20 cellular contexts compared by ENCODE assay signal in the genomic region with DNA sequence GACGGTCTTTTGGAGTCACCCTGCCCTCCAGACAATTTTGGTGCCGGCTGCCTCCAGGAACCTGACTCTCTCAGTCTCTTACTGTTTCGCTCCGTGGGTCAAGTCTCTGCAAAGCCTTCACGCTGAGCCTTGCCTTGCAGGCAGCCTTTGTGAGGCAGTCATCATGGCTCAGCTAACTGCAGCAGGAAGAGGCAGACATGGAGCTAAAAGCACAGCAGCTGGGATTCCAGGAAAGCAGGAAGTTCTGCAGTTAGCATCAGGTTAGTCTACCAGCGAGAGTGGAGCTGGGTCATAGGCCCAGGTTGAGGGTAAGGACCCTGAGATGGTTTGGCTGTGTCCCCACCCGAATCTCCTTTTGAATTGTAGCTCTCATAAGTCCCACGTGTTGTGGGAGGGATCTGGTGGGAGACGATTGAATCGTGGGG.
A peak's percentile ranks its signal among the peaks of the same experiment; 100 is the strongest.
DNase-seq lines count a peak whose midpoint lies in the region; ATAC-seq, FAIRE-seq and TF ChIP-seq lines count a peak whose summit lies in the region.
"Had no signal": no experiment of that assay in that cellular context is flagged by ENCODE, and none has a peak within 500 bp of the region (broad histone marks: within the 10 kb centered on the region; RNA-seq: fewer than 3 reads in every experiment).

No MANE protein-coding gene starts in this region.

- no peak for FAIRE-seq in bronchial epithelial cell (lab: Jason Lieb, UNC)
- peak; percentile 49 for FAIRE-seq in keratinocyte (lab: Jason Lieb, UNC)

- no peak for DNase-seq in activated naive CD8-positive, alpha-beta T cell treated with anti-CD3 and anti-CD28 coated beads, Interleukin-2, amount 10 ng/mL, durations not matched to agents 7 days and 5 days
- DNase-seq in activated naive CD8-positive, alpha-beta T cell treated with anti-CD3 and anti-CD28 coated beads, Interleukin-2, amount 50 U/mL, for 24 hours: no peak
- DNase-seq in bronchial epithelial cell (ENCODE audit: low read depth) (peak; percentile 60), keratinocyte (ENCODE audit: low read depth, low spot score) (no peak), superior temporal gyrus (ENCODE audit: extremely low spot score) (peak; percentile 47), DMS153 treated with DMSO at 0.1 percent for 48 hours (lab: John Stamatoyannopoulos, UW; ENCODE audit: unreplicated experiment) (no peak), GM19240 (ENCODE audit: insufficient read length, low spot score) (no peak)
- DNase-seq: activated T-cell treated with anti-CD3 and anti-CD28 coated beads, Interleukin-2, amount 50 U/mL, for 72 hours; GDM1; Kasumi-1; NCI-H1105 treated with DMSO at 0.1 percent for 48 hours; sigmoid colon had no signal

- peak overlapping the region; percentile 96 for H2AFZ ChIP-seq in keratinocyte (ENCODE audit: control insufficient read depth, low read length)

- H3K27ac ChIP-seq in keratinocyte (ENCODE audit: control insufficient read depth, insufficient read depth, low read length): no peak overlapping the region
- H3K27ac ChIP-seq: C4-2B, esophagus muscularis mucosa, sigmoid colon, SJCRH30 had no signal

- H3K9ac ChIP-seq in keratinocyte (ENCODE audit: control insufficient read depth, extremely low read depth, insufficient read depth, low read length): no peak overlapping the region

- POLR2A ChIA-PET in activated naive CD8-positive, alpha-beta T cell treated with anti-CD3 and anti-CD28 coated beads, Interleukin-2, amount 10 ng/mL, durations not matched to agents 7 days and 5 days (lab: Charles Lee): no interaction called here

- H3K9me3 Mint-ChIP-seq in activated naive CD8-positive, alpha-beta T cell treated with anti-CD3 and anti-CD28 coated beads, Interleukin-2, amount 10 ng/mL, durations not matched to agents 7 days and 5 days: peaks cover 8% of the 10 kb centered on the region
- H3K9me3 Mint-ChIP-seq in activated naive CD8-positive, alpha-beta T cell treated with anti-CD3 and anti-CD28 coated beads, Interleukin-2, amount 50 U/mL, for 24 hours: peaks cover 16% of the 10 kb centered on the region
- H3K9me3 Mint-ChIP-seq: type B pancreatic cell had no signal

- H3K4me1 ChIP-seq in keratinocyte (ENCODE audit: control insufficient read depth, extremely low read depth, insufficient read depth, low read length): peaks cover 6% of the 10 kb centered on the region
- H3K4me1 ChIP-seq: sigmoid colon, SJCRH30 had no signal

- H3K9me1 ChIP-seq in keratinocyte (ENCODE audit: control insufficient read depth, extremely low read depth, insufficient read depth, low read length): no peaks in the 10 kb centered on the region

- H3K79me2 ChIP-seq in keratinocyte (ENCODE audit: control insufficient read depth, insufficient read depth, low read length): no peaks in the 10 kb centered on the region

- H4K20me1 ChIP-seq in keratinocyte (ENCODE audit: control insufficient read depth, extremely low read depth, insufficient read depth, low read length): no peaks in the 10 kb centered on the region

- H3K4me2 ChIP-seq in keratinocyte (ENCODE audit: control insufficient read depth, extremely low read depth, insufficient read depth, low read depth, low read length): peak overlapping the region; percentile 57

- H3K27me3 Mint-ChIP-seq in activated naive CD8-positive, alpha-beta T cell treated with anti-CD3 and anti-CD28 coated beads, Interleukin-2, amount 10 ng/mL, durations not matched to agents 7 days and 5 days: peaks cover 4% of the 10 kb centered on the region
- peaks cover 2% of the 10 kb centered on the region for H3K27me3 Mint-ChIP-seq in activated naive CD8-positive, alpha-beta T cell treated with anti-CD3 and anti-CD28 coated beads, Interleukin-2, amount 50 U/mL, for 24 hours
- H3K27me3 Mint-ChIP-seq: activated naive CD8-positive, alpha-beta T cell; stimulated activated naive CD8-positive, alpha-beta T cell treated with anti-CD3 and anti-CD28 coated beads, Interleukin-15, Interleukin-2, amounts not matched to agents 100 ng/mL and 50 ng/mL, for 24 hours; type B pancreatic cell had no signal

- H3K27me3 ChIP-seq in bronchial epithelial cell (ENCODE audit: control insufficient read depth, insufficient read depth, low read length) (no peaks in the 10 kb centered on the region), keratinocyte (ENCODE audit: control insufficient read depth, extremely low read depth, insufficient read depth, low read length) (no peaks in the 10 kb centered on the region)
- H3K27me3 ChIP-seq: esophagus muscularis mucosa, sigmoid colon, SJCRH30 had no signal

- peak overlapping the region; percentile 64 for H3K27ac Mint-ChIP-seq in activated naive CD8-positive, alpha-beta T cell treated with anti-CD3 and anti-CD28 coated beads, Interleukin-2, amount 10 ng/mL, durations not matched to agents 7 days and 5 days
- no peak overlapping the region for H3K27ac Mint-ChIP-seq in activated naive CD8-positive, alpha-beta T cell treated with anti-CD3 and anti-CD28 coated beads, Interleukin-2, amount 50 U/mL, for 24 hours
- H3K27ac Mint-ChIP-seq: activated CD4-positive, alpha-beta memory T cell treated with anti-CD3 and anti-CD28 coated beads for 36 hours; activated naive CD8-positive, alpha-beta T cell; activated T-cell treated with anti-CD3 and anti-CD28 coated beads, Interleukin-2, amount 50 U/mL, for 72 hours; stimulated activated naive CD8-positive, alpha-beta T cell treated with anti-CD3 and anti-CD28 coated beads, Interleukin-15, Interleukin-2, amounts not matched to agents 100 ng/mL and 50 ng/mL, for 24 hours; type B pancreatic cell had no signal

- no peak overlapping the region for H3K4me3 ChIP-seq in bronchial epithelial cell (ENCODE audit: low read depth, low read length)
- H3K4me3 ChIP-seq in keratinocyte (ENCODE audit: control insufficient read depth in 2 of 3, extremely low read depth in 1 of 3, insufficient read depth in 2 of 3, low read depth in 1 of 3, low read length in 3 of 3): no peak overlapping the region
- H3K4me3 ChIP-seq: esophagus muscularis mucosa, sigmoid colon, SJCRH30 had no signal

- peaks cover 2% of the 10 kb centered on the region for H3K36me3 Mint-ChIP-seq in activated naive CD8-positive, alpha-beta T cell treated with anti-CD3 and anti-CD28 coated beads, Interleukin-2, amount 10 ng/mL, durations not matched to agents 7 days and 5 days
- peaks cover 8% of the 10 kb centered on the region for H3K36me3 Mint-ChIP-seq in activated naive CD8-positive, alpha-beta T cell treated with anti-CD3 and anti-CD28 coated beads, Interleukin-2, amount 50 U/mL, for 24 hours (ENCODE audit: low read depth)
- H3K36me3 Mint-ChIP-seq: type B pancreatic cell had no signal

- H3K4me1 Mint-ChIP-seq in activated naive CD8-positive, alpha-beta T cell treated with anti-CD3 and anti-CD28 coated beads, Interleukin-2, amount 10 ng/mL, durations not matched to agents 7 days and 5 days: peaks cover 10% of the 10 kb centered on the region
- H3K4me1 Mint-ChIP-seq in activated naive CD8-positive, alpha-beta T cell treated with anti-CD3 and anti-CD28 coated beads, Interleukin-2, amount 50 U/mL, for 24 hours: peaks cover 17% of the 10 kb centered on the region

- no peaks in the 10 kb centered on the region for H3K9me3 ChIP-seq in keratinocyte (ENCODE audit: control insufficient read depth, low read depth, low read length)
- H3K9me3 ChIP-seq: sigmoid colon, SJCRH30 had no signal

- no peak for ATAC-seq in activated naive CD8-positive, alpha-beta T cell treated with anti-CD3 and anti-CD28 coated beads, Interleukin-2, amount 10 ng/mL, durations not matched to agents 7 days and 5 days (ENCODE audit: low read depth)
- ATAC-seq in activated naive CD8-positive, alpha-beta T cell treated with anti-CD3 and anti-CD28 coated beads, Interleukin-2, amount 50 U/mL, for 24 hours: no peak
- no peak for ATAC-seq in GM18519 (IDR thresholded peaks at IDR 0.05; ENCODE audit: low FRiP score, unreplicated experiment)

- TF ChIP-seq CTCF in bronchial epithelial cell (IDR thresholded peaks at IDR 0.05; ENCODE audit: insufficient read depth, low read length, severe bottlenecking) (no peak), keratinocyte (optimal IDR thresholded peaks at IDR 0.05 in 1 of 3, IDR thresholded peaks at IDR 0.05 in 1 of 3, conservative IDR thresholded peaks at IDR 0.05 in 1 of 3; ENCODE audit: extremely low read depth in 1 of 3, insufficient read depth in 2 of 3, low read length in 3 of 3) (no peak)

- H3K4me3 Mint-ChIP-seq in activated naive CD8-positive, alpha-beta T cell treated with anti-CD3 and anti-CD28 coated beads, Interleukin-2, amount 10 ng/mL, durations not matched to agents 7 days and 5 days: peak overlapping the region; percentile 23
- no peak overlapping the region for H3K4me3 Mint-ChIP-seq in activated naive CD8-positive, alpha-beta T cell treated with anti-CD3 and anti-CD28 coated beads, Interleukin-2, amount 50 U/mL, for 24 hours
- H3K4me3 Mint-ChIP-seq: activated CD4-positive, alpha-beta memory T cell treated with anti-CD3 and anti-CD28 coated beads for 36 hours; activated naive CD8-positive, alpha-beta T cell; stimulated activated naive CD8-positive, alpha-beta T cell treated with anti-CD3 and anti-CD28 coated beads, Interleukin-15, Interleukin-2, amounts not matched to agents 100 ng/mL and 50 ng/mL, for 24 hours; type B pancreatic cell had no signal

- H3K36me3 ChIP-seq in bronchial epithelial cell (ENCODE audit: control insufficient read depth, insufficient read depth, low read length) (no peaks in the 10 kb centered on the region), keratinocyte (ENCODE audit: control insufficient read depth in 2 of 2, extremely low read depth in 1 of 2, insufficient read depth in 2 of 2, low read length in 2 of 2) (no peaks in the 10 kb centered on the region)
- H3K36me3 ChIP-seq: esophagus muscularis mucosa, sigmoid colon, SJCRH30 had no signal

- dilution Hi-C loops in keratinocyte (cut with MboI; ENCODE audit: extremely low pct_ligation_motif_present, low sequenced_read_pairs): no loop called here

Comparison
In these comparisons a context has a peak if more than half of its experiments do, and no peak if none do; other contexts are left out.
1. DNase-seq: peak in bronchial epithelial cell (single experiment) and superior temporal gyrus (single experiment); none in activated naive CD8-positive, alpha-beta T cell treated with anti-CD3 and anti-CD28 coated beads, Interleukin-2, amount 10 ng/mL, durations not matched to agents 7 days and 5 days (single experiment), activated naive CD8-positive, alpha-beta T cell treated with anti-CD3 and anti-CD28 coated beads, Interleukin-2, amount 50 U/mL, for 24 hours (single experiment), keratinocyte (single experiment), DMS153 treated with DMSO at 0.1 percent for 48 hours (single experiment) and GM19240 (single experiment).